In genomic region chr4:114384629-114385028, GRCh38 we compare ENCODE assay signal across 9 cellular contexts.
DNase-seq lines count a peak whose midpoint lies in the region; ATAC-seq and TF ChIP-seq lines count a peak whose summit lies in the region.
"Had no signal": no experiment of that assay in that cellular context is flagged by ENCODE, and none has a peak within 500 bp of the region (broad histone marks: within the 10 kb centered on the region; RNA-seq: fewer than 3 reads in every experiment).

No MANE protein-coding gene starts in this region.

- no peaks in the 10 kb centered on the region for H3K9me3 Mint-ChIP-seq in osteocyte (ENCODE audit: unreplicated experiment)
- H3K9me3 Mint-ChIP-seq: activated B cell treated with CpG ODN at 0.5 μM for 24 hours had no signal

- H3K4me1 Mint-ChIP-seq in osteocyte (ENCODE audit: unreplicated experiment) = peaks cover 13% of the 10 kb centered on the region
- H3K4me1 Mint-ChIP-seq: activated B cell treated with CpG ODN at 0.5 μM for 24 hours had no signal

- no peak overlapping the region for H3K27ac Mint-ChIP-seq in osteocyte (ENCODE audit: unreplicated experiment)
- H3K27ac Mint-ChIP-seq: activated B cell treated with CpG ODN at 0.5 μM for 24 hours had no signal

- peaks cover 18% of the 10 kb centered on the region for H3K27me3 Mint-ChIP-seq in osteocyte (ENCODE audit: unreplicated experiment)

- peak; percentile 70 for TF ChIP-seq CTCF in osteocyte (IDR thresholded peaks at IDR 0.05)

- no peaks in the 10 kb centered on the region for H3K36me3 Mint-ChIP-seq in osteocyte (ENCODE audit: unreplicated experiment)

- H3K4me3 Mint-ChIP-seq in osteocyte (ENCODE audit: unreplicated experiment) = no peak overlapping the region
- H3K4me3 Mint-ChIP-seq: activated B cell treated with CpG ODN at 0.5 μM for 24 hours had no signal

- DNase-seq in NCI-H1105 treated with DMSO at 0.1 percent for 48 hours (lab: John Stamatoyannopoulos, UW) = peak; percentile 16
- no peak for DNase-seq in NCI-H1105 (lab: John Stamatoyannopoulos, UW)
- DNase-seq in NCI-H1092 treated with DMSO at 0.1 percent for 48 hours (lab: John Stamatoyannopoulos, UW) = peak; percentile 21
- DNase-seq in dedifferentiated amniotic fluid mesenchymal stem cell (ENCODE audit: extremely low spot score) = peak; percentile 63
- no peak for DNase-seq in osteocyte (ENCODE audit: extremely low spot score, unreplicated experiment)
- no peak for DNase-seq in stimulated activated CD4-positive, alpha-beta T cell treated with anti-CD3 and anti-CD28 coated beads, Interleukin-1b, Interleukin-23, amount 100 ng/mL, for 48 hours
- no peak for DNase-seq in NK-92 treated with Interleukin-12 subunit alpha and Interleukin-12 subunit beta, amount 100 ng/mL, for 24 hours (lab: John Stamatoyannopoulos, UW)
- DNase-seq: activated B cell treated with CpG ODN at 0.5 μM for 24 hours had no signal

- ATAC-seq in GM21576 (IDR thresholded peaks at IDR 0.05; ENCODE audit: unreplicated experiment) = no peak

Comparison
In these comparisons a context has a peak if more than half of its experiments do, and no peak if none do; other contexts are left out.
1. DNase-seq: peak in NCI-H1105 treated with DMSO at 0.1 percent for 48 hours (single experiment), NCI-H1092 treated with DMSO at 0.1 percent for 48 hours (single experiment) and dedifferentiated amniotic fluid mesenchymal stem cell (single experiment); none in NCI-H1105 (single experiment), osteocyte (single experiment), stimulated activated CD4-positive, alpha-beta T cell treated with anti-CD3 and anti-CD28 coated beads, Interleukin-1b, Interleukin-23, amount 100 ng/mL, for 48 hours (single experiment) and NK-92 treated with Interleukin-12 subunit alpha and Interleukin-12 subunit beta, amount 100 ng/mL, for 24 hours (single experiment).